In the genomic region with DNA sequence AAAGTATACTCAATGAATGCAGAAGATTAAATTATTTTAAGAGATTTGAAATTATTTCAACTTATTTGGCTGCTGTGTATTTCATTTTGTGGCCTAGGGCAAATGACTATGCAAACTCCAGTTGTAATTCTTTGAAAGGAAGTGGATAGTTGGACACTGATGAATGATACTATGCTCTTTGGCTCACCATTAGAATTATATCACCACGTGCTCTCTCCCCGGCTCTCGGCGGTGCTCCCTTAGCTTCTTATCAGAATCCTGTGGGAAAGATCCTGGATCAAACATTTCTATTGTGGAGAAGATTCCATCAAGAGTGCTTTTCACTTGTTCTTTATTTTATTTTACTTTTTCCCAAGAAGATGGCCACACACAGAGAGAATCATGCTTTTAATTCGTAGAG, we compare ENCODE assay signal across 32 cellular contexts. TPM values are rescaled to one million over a fixed set of nuclear protein-coding genes. Genes with fewer than 3 reads are reported as not detected.
"Had no signal": no experiment of that assay in that cellular context is flagged by ENCODE, and none has a peak within 500 bp of the region (broad histone marks: within the 10 kb centered on the region; RNA-seq: fewer than 3 reads in every experiment).

No MANE protein-coding gene starts in this region.

- FAIRE-seq: colon had no signal

- H3K4me1 ChIP-seq: prostate gland, right atrium auricular region, suprapubic skin had no signal

- H3K9me3 Mint-ChIP-seq: endodermal cell; naive thymus-derived CD4-positive, alpha-beta T cell; nephron; stimulated activated naive CD8-positive, alpha-beta T cell treated with anti-CD3 and anti-CD28 coated beads, Interleukin-15, amount 100 ng/mL, for 72 hours had no signal

- H3K4me1 Mint-ChIP-seq: stimulated activated naive CD8-positive, alpha-beta T cell treated with anti-CD3 and anti-CD28 coated beads, Interleukin-15, amount 100 ng/mL, for 72 hours had no signal

- H3K27ac Mint-ChIP-seq: endodermal cell; naive thymus-derived CD4-positive, alpha-beta T cell; nephron had no signal

- DNase-seq: dorsolateral prefrontal cortex; effector CD8-positive, alpha-beta T cell; endodermal cell; foreskin melanocyte; glutamatergic neuron; heart right ventricle; hippocampal formation; left cardiac atrium; left lung; mammary epithelial cell; mesendoderm; midbrain; naive thymus-derived CD4-positive, alpha-beta T cell; nucleus accumbens; stimulated activated CD4-positive, alpha-beta T cell treated with anti-CD3 and anti-CD28 coated beads, Interleukin-12 subunit alpha, Interleukin-12 subunit beta, amount 100 ng/mL, for 4 hours; stimulated activated CD4-positive, alpha-beta T cell treated with anti-CD3 and anti-CD28 coated beads, Interleukin-1b, Interleukin-23, amount 100 ng/mL, for 48 hours; stimulated activated CD4-positive, alpha-beta T cell treated with anti-CD3 and anti-CD28 coated beads, Interleukin-4, amount 100 ng/mL, for 1 hour; stimulated activated CD8-positive, alpha-beta memory T cell treated with anti-CD3 and anti-CD28 coated beads, Interleukin-4, amount 100 ng/mL, for 48 hours; stimulated activated naive CD4-positive, alpha-beta T cell; stimulated activated naive CD8-positive, alpha-beta T cell treated with anti-CD3 and anti-CD28 coated beads, Interleukin-15, amount 100 ng/mL, for 72 hours; transverse colon had no signal

- H3K27ac ChIP-seq: dorsolateral prefrontal cortex, epithelial cell of prostate, heart right ventricle, left lung, prostate gland, right atrium auricular region, suprapubic skin, transverse colon had no signal

- H3K9me3 ChIP-seq: heart right ventricle, left lung, prostate gland, right atrium auricular region, suprapubic skin, transverse colon had no signal

- H3K27me3 ChIP-seq: right atrium auricular region had no signal

- H3K4me2 ChIP-seq: smooth muscle cell had no signal

- H3K4me3 ChIP-seq: dorsolateral prefrontal cortex, heart right ventricle, left lung, prostate gland, right atrium auricular region, smooth muscle cell, suprapubic skin, transverse colon had no signal

- H3K36me3 ChIP-seq: heart right ventricle, left lung, prostate gland, right atrium auricular region, suprapubic skin, transverse colon had no signal

- H3K36me3 Mint-ChIP-seq: naive thymus-derived CD4-positive, alpha-beta T cell had no signal

- ATAC-seq: esophagus mucosa; heart right ventricle; left cardiac atrium; left lung; naive thymus-derived CD4-positive, alpha-beta T cell; sciatic nerve; stimulated activated naive CD8-positive, alpha-beta T cell treated with anti-CD3 and anti-CD28 coated beads, Interleukin-15, amount 100 ng/mL, for 72 hours had no signal

- H3K4me3 Mint-ChIP-seq: endodermal cell; naive thymus-derived CD4-positive, alpha-beta T cell; nephron; stimulated activated naive CD8-positive, alpha-beta T cell treated with anti-CD3 and anti-CD28 coated beads, Interleukin-15, amount 100 ng/mL, for 72 hours had no signal

RNA-seq across cellular contexts. Expression of a gene that starts 55.2 kb away (rescaled TPM):
- total RNA-seq: endodermal cell, kidney epithelial cell, mammary epithelial cell, osteocyte, smooth muscle cell, suprapubic skin had no signal
